ENCODE assay signal across 9 cellular contexts in genomic region chr20:31705598-31706597, GRCh38. TPM values are rescaled to one million over a fixed set of nuclear protein-coding genes. Genes with fewer than 3 reads are reported as not detected.
DNase-seq lines count a peak whose midpoint lies in the region; ATAC-seq, FAIRE-seq and TF ChIP-seq lines count a peak whose summit lies in the region.
"Had no signal": no experiment of that assay in that cellular context is flagged by ENCODE, and none has a peak within 500 bp of the region (broad histone marks: within the 10 kb centered on the region; RNA-seq: fewer than 3 reads in every experiment).

No MANE protein-coding gene starts in this region.

- no peak overlapping the region for H3K4me3 ChIP-seq in Karpas-422 (ENCODE audit: low read length)
- no peak overlapping the region for H3K4me3 ChIP-seq in kidney (ENCODE audit: low read length in 2 of 2)

- H3K9ac ChIP-seq in Karpas-422 (ENCODE audit: low read length) (no peak overlapping the region), kidney (ENCODE audit: low read length in 2 of 2) (peak overlapping the region in 1 of 2 donors; percentile 14)

- DNase-seq in GM12892 (ENCODE audit: insufficient read length) (no peak), Karpas-422 (no peak), kidney (no peak), NCI-H2171 (lab: John Stamatoyannopoulos, UW) (no peak), NCI-H774 (lab: John Stamatoyannopoulos, UW) (no peak), NCI-H524 treated with DMSO at 0.1 percent for 48 hours (lab: John Stamatoyannopoulos, UW) (no peak)
- DNase-seq in stimulated activated CD8-positive, alpha-beta memory T cell treated with anti-CD3 and anti-CD28 coated beads, Interleukin-4, amount 100 ng/mL, for 48 hours: no peak

- intact Hi-C loops in kidney (cut with DNase I): no loop called here

- H3K27me3 ChIP-seq in Karpas-422 (ENCODE audit: low read length): no peaks in the 10 kb centered on the region

- FAIRE-seq in GM12892 (lab: Jason Lieb, UNC) (peak; percentile 62), kidney (lab: Jason Lieb, UNC) (no peak)
- FAIRE-seq: endometrium had no signal

- H2AFZ ChIP-seq in Karpas-422 (ENCODE audit: low read length): no peak overlapping the region

- H3K36me3 ChIP-seq in Karpas-422 (ENCODE audit: insufficient read depth, low read length) (peaks cover 19% of the 10 kb centered on the region; the same call in 1 of the 2 replicates), kidney (ENCODE audit: control insufficient read depth in 1 of 2, insufficient read depth in 2 of 2, low read length in 2 of 2) (peaks cover 21 to 26% of the 10 kb centered on the region in 2 donors)

- no peak overlapping the region for H3K4me2 ChIP-seq in Karpas-422 (ENCODE audit: low read depth, low read length, poor library complexity, severe bottlenecking)

- peaks cover 73% of the 10 kb centered on the region for H3K79me2 ChIP-seq in Karpas-422 (ENCODE audit: low read length)

- no peak for TF ChIP-seq POLR2A in GM12892 (IDR thresholded peaks at IDR 0.05; ENCODE audit: low read depth, low read length)

- peak; percentile 91 for ATAC-seq in GM21619 (IDR thresholded peaks at IDR 0.05; ENCODE audit: unreplicated experiment)

- TF ChIP-seq CTCF in kidney (IDR thresholded peaks at IDR 0.05; ENCODE audit: borderline replicate concordance, extremely low read depth, insufficient read depth): no peak

- H4K20me1 ChIP-seq in Karpas-422 (ENCODE audit: insufficient read depth, low read depth, low read length): no peaks in the 10 kb centered on the region

- peak overlapping the region; percentile 19; the same call in 1 of the 2 replicates for H3K27ac ChIP-seq in Karpas-422 (ENCODE audit: low read length)
- peak overlapping the region; percentile 61 to 62 for H3K27ac ChIP-seq in kidney (ENCODE audit: low read depth in 2 of 2, low read length in 2 of 2)

- H3K4me1 ChIP-seq in Karpas-422 (ENCODE audit: low read length): peaks cover 36% of the 10 kb centered on the region
- peaks cover 48 to 51% of the 10 kb centered on the region in 2 donors for H3K4me1 ChIP-seq in kidney (ENCODE audit: control insufficient read depth in 1 of 2, insufficient read depth in 1 of 2, low read depth in 1 of 2, low read length in 2 of 2)

- H3K9me2 ChIP-seq in Karpas-422 (replicated peaks; ENCODE audit: insufficient read depth, low read length): no peaks in the 10 kb centered on the region

- H3K9me3 ChIP-seq in Karpas-422 (ENCODE audit: low read length) (no peaks in the 10 kb centered on the region), kidney (ENCODE audit: control insufficient read depth in 1 of 2, low read length in 2 of 2) (no peaks in the 10 kb centered on the region)

RNA-seq across cellular contexts. Expression of gene BCL2L1, which starts 16.8 kb away (rescaled TPM):
- 45.0 TPM for polyA plus RNA-seq in GM12892 (2012; ENCODE audit: missing spikeins)
- total RNA-seq in Karpas-422 (2014; rRNA removed; shearing (Covaris generic); ENCODE audit: low replicate concordance): 41.0 and 56.1 TPM in 2 replicates
- 139 TPM for total RNA-seq in kidney
- polyA plus RNA-seq in kidney (ENCODE audit: insufficient read depth, low read depth, low replicate concordance): 132 TPM

RNA-seq across cellular contexts. Expression of gene TPX2, which starts 33.2 kb away (rescaled TPM):
- 35.8 TPM for polyA plus RNA-seq in GM12892 (2012; ENCODE audit: missing spikeins)
- total RNA-seq in Karpas-422 (2014; rRNA removed; shearing (Covaris generic); ENCODE audit: low replicate concordance): 54.0 and 55.5 TPM in 2 replicates
- total RNA-seq in kidney: 1.4 TPM
- polyA plus RNA-seq in kidney (ENCODE audit: insufficient read depth, low read depth, low replicate concordance): 0.47 TPM

Comparison
In these comparisons a context has a peak if more than half of its experiments do, and no peak if none do; other contexts are left out.
1. RNA of gene TPX2, which starts 33.2 kb away (total RNA-seq): 54.0 to 55.5 TPM in Karpas-422; 1.4 TPM in kidney (single experiment); every median in the first group is over 10 times any median in the second.